31 cellular contexts compared by ENCODE assay signal in genomic region chr9:112544477-112544876, GRCh38.
"Had no signal": no experiment of that assay in that cellular context is flagged by ENCODE, and none has a peak within 500 bp of the region (broad histone marks: within the 10 kb centered on the region; RNA-seq: fewer than 3 reads in every experiment).

No MANE protein-coding gene starts in this region.

- H3K27me3 ChIP-seq: brain microvascular endothelial cell, esophagus squamous epithelium, heart right ventricle, left lung, right atrium auricular region, stomach, thyroid gland, upper lobe of left lung, vagina had no signal

- ATAC-seq: activated CD4-positive, CD25-positive, alpha-beta regulatory T cell treated with anti-CD3 and anti-CD28 coated beads, Interleukin-2, amount 50 U/mL, for 24 hours; activated CD8-positive, alpha-beta memory T cell treated with anti-CD3 and anti-CD28 coated beads, Interleukin-2, amount 10 ng/mL, durations not matched to agents 7 days and 5 days; activated T-cell treated with anti-CD3 and anti-CD28 coated beads, Interleukin-2, amount 50 U/mL, for 72 hours; heart right ventricle; left lung; lower lobe of right lung; mucosa of descending colon; natural killer cell treated with Interleukin-12 subunit alpha and Interleukin-12 subunit beta and Interleukin-15 and Interleukin-18, amount 100 ng/mL, for 72 hours; stimulated activated memory B cell treated with anti-CD40 and anti-IgM and Interleukin-4, amounts not matched to agents 10 μg/mL and 1 μg/mL and 100 μg/mL, for 72 hours had no signal

- DNase-seq: activated CD4-positive, alpha-beta memory T cell treated with anti-CD3 and anti-CD28 coated beads, Interleukin-2, amount 10 ng/mL, durations not matched to agents 7 days and 5 days; activated CD4-positive, alpha-beta T cell treated with anti-CD3 and anti-CD28 coated beads for 48 hours; activated CD8-positive, alpha-beta memory T cell treated with anti-CD3 and anti-CD28 coated beads, Interleukin-2, amount 10 ng/mL, durations not matched to agents 7 days and 5 days; activated gamma-delta T cell; activated naive CD4-positive, alpha-beta T cell treated with anti-CD3 and anti-CD28 coated beads, Interleukin-2, amount 10 ng/mL, durations not matched to agents 7 days and 5 days; activated naive CD8-positive, alpha-beta T cell treated with anti-CD3 and anti-CD28 coated beads, Interleukin-2, amount 10 ng/mL, durations not matched to agents 7 days and 5 days; activated T-cell treated with anti-CD3 and anti-CD28 coated beads, Interleukin-2, amount 50 U/mL, for 72 hours; amniotic stem cell; brain microvascular endothelial cell; caudate nucleus; endodermal cell; esophagus squamous epithelium; heart right ventricle; left lung; lower lobe of right lung; mesendoderm; mucosa of descending colon; stimulated activated CD4-positive, alpha-beta T cell treated with anti-CD3 and anti-CD28 coated beads, Interleukin-1b, Interleukin-23, amount 100 ng/mL, for 48 hours; stimulated activated CD4-positive, alpha-beta T cell treated with anti-CD3 and anti-CD28 coated beads, Interleukin-4, amount 100 ng/mL, for 4 hours; stimulated activated CD8-positive, alpha-beta memory T cell treated with anti-CD3 and anti-CD28 coated beads, Interleukin-4, amount 100 ng/mL, for 48 hours; stomach; T-helper 9 cell; thyroid gland; upper lobe of left lung; WERI-Rb-1 had no signal

- H3K4me3 ChIP-seq: esophagus squamous epithelium, heart right ventricle, left lung, lower lobe of right lung, mucosa of descending colon, right atrium auricular region, smooth muscle cell, stomach, thyroid gland, upper lobe of left lung, vagina had no signal

- H3K36me3 ChIP-seq: brain microvascular endothelial cell, esophagus squamous epithelium, heart right ventricle, left lung, lower lobe of right lung, right atrium auricular region, stomach, thyroid gland, upper lobe of left lung, vagina, WERI-Rb-1 had no signal

- H3K9me3 ChIP-seq: esophagus squamous epithelium, heart right ventricle, left lung, lower lobe of right lung, mucosa of descending colon, right atrium auricular region, stomach, thyroid gland, upper lobe of left lung, vagina had no signal

- H3K4me1 ChIP-seq: right atrium auricular region had no signal

- H3K27ac ChIP-seq: brain microvascular endothelial cell, esophagus squamous epithelium, heart right ventricle, left lung, lower lobe of right lung, right atrium auricular region, stomach, thyroid gland, upper lobe of left lung, vagina, WERI-Rb-1 had no signal
